9 cellular contexts compared by ENCODE assay signal in the genomic region with DNA sequence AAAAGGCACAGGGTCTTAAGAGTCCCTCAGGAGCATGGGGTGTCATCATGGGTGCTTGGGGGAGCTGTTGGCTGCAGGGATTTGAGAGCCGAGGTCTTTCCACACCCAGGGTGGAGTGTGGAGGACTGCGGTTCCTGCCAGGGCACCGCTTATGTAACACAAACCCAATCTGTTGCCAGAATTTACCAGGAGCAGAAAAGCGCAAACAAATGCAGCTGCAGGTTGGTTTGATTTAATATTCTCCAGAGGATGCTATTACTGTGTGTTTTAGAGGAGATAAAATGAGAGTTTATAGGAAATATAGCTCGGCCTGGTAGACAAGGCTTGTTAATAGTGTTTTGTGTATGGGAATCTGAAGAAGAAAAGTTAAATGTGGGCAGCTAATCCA.
DNase-seq lines count a peak whose midpoint lies in the region; ATAC-seq and TF ChIP-seq lines count a peak whose summit lies in the region.
"Had no signal": no experiment of that assay in that cellular context is flagged by ENCODE, and none has a peak within 500 bp of the region (broad histone marks: within the 10 kb centered on the region; RNA-seq: fewer than 3 reads in every experiment).

No MANE protein-coding gene starts in this region.

- peaks cover 12% of the 10 kb centered on the region for H3K4me1 Mint-ChIP-seq in activated naive CD4-positive, alpha-beta T cell treated with anti-CD3 and anti-CD28 coated beads, Interleukin-2, amount 10 ng/mL, durations not matched to agents 7 days and 5 days
- no peaks in the 10 kb centered on the region for H3K4me1 Mint-ChIP-seq in activated naive CD4-positive, alpha-beta T cell treated with anti-CD3 and anti-CD28 coated beads for 36 hours (ENCODE audit: low read depth)
- peaks cover 4 to 18% (median 12%) of the 10 kb centered on the region in 4 donors for H3K4me1 Mint-ChIP-seq in CD4-positive, alpha-beta memory T cell

- POLR2A ChIA-PET in PC-9 (lab: Charles Lee; ENCODE audit: unreplicated experiment): no interaction called here
- POLR2A ChIA-PET in CD4-positive, alpha-beta memory T cell (lab: Charles Lee; ENCODE audit: partially characterized antibody): no interaction called here

- H3F3A ChIP-seq in PC-9 (ENCODE audit: insufficient read depth, low read depth): no peaks in the 10 kb centered on the region

- H3K4me2 ChIP-seq in PC-9: no peak overlapping the region

- no peaks in the 10 kb centered on the region for H3K36me3 Mint-ChIP-seq in activated naive CD4-positive, alpha-beta T cell treated with anti-CD3 and anti-CD28 coated beads, Interleukin-2, amount 10 ng/mL, durations not matched to agents 7 days and 5 days
- peaks cover 9% of the 10 kb centered on the region for H3K36me3 Mint-ChIP-seq in activated naive CD4-positive, alpha-beta T cell treated with anti-CD3 and anti-CD28 coated beads for 36 hours (ENCODE audit: low read depth)
- H3K36me3 Mint-ChIP-seq in CD4-positive, alpha-beta memory T cell: peaks cover 36 to 61% of the 10 kb centered on the region in 2 donors

- H3K9me2 ChIP-seq in PC-9 (ENCODE audit: insufficient read depth): no peaks in the 10 kb centered on the region

- no TSS peak for BruUV-seq in PC-9 (replicated peaks; lab: Mats Ljungman, UMichigan)

- TF ChIP-seq POLR2A in thyroid gland (IDR thresholded peaks at IDR 0.05): no peak

- DNase-seq in activated naive CD4-positive, alpha-beta T cell treated with anti-CD3 and anti-CD28 coated beads, Interleukin-2, amount 10 ng/mL, durations not matched to agents 7 days and 5 days: no peak
- DNase-seq in activated naive CD4-positive, alpha-beta T cell treated with anti-CD3 and anti-CD28 coated beads for 36 hours: no peak
- DNase-seq in caudate nucleus (lab: John Stamatoyannopoulos, UW) (peak in 35 of 61 donors; percentile 15 to 68 (median 40)), lower lobe of right lung (no peak), thyroid gland (peak; percentile 61 to 73), PC-9 (no peak), NCI-H748 (lab: John Stamatoyannopoulos, UW; ENCODE audit: unreplicated experiment) (no peak)
- no peak for DNase-seq in CD4-positive, alpha-beta memory T cell

- no peaks in the 10 kb centered on the region for H3K79me2 ChIP-seq in PC-9 (ENCODE audit: low read depth)

- H3K27ac ChIP-seq in caudate nucleus (ENCODE audit: low read depth, low read length) (peak overlapping the region; percentile 96), lower lobe of right lung (no peak overlapping the region), thyroid gland (peak overlapping the region; percentile 71 to 92 (median 72)), PC-9 (no peak overlapping the region)
- H3K27ac ChIP-seq in CD4-positive, alpha-beta memory T cell (ENCODE audit: low read depth, low read length): no peak overlapping the region
- H3K27ac ChIP-seq: adrenal gland had no signal

- H3K36me3 ChIP-seq in lower lobe of right lung (peaks cover 20% of the 10 kb centered on the region), thyroid gland (no peaks in the 10 kb centered on the region), PC-9 (ENCODE audit: low read depth) (0 out of 2 replicates have a peak, but pooled peaks cover 7% of the 10 kb centered on the region)
- no peaks in the 10 kb centered on the region for H3K36me3 ChIP-seq in CD4-positive, alpha-beta memory T cell (ENCODE audit: insufficient read depth, low read length)
- H3K36me3 ChIP-seq: adrenal gland had no signal

- H3K9me3 ChIP-seq in lower lobe of right lung (no peaks in the 10 kb centered on the region), thyroid gland (no peaks in the 10 kb centered on the region), PC-9 (ENCODE audit: insufficient read depth, low read depth) (no peaks in the 10 kb centered on the region)
- no peaks in the 10 kb centered on the region for H3K9me3 ChIP-seq in CD4-positive, alpha-beta memory T cell (ENCODE audit: control insufficient read depth in 1 of 2, low read length in 2 of 2)
- H3K9me3 ChIP-seq: adrenal gland had no signal

- CTCF ChIA-PET in activated naive CD4-positive, alpha-beta T cell treated with anti-CD3 and anti-CD28 coated beads, Interleukin-2, amount 10 ng/mL, durations not matched to agents 7 days and 5 days (lab: Charles Lee): interaction anchor here (1.1 kb wide), 1 partner anchor 346 kb away, joined by 3 read pairs; no protein-coding TSS in a partner anchor
- CTCF ChIA-PET in activated naive CD4-positive, alpha-beta T cell treated with anti-CD3 and anti-CD28 coated beads for 36 hours (lab: Charles Lee): no interaction called here
- CTCF ChIA-PET in PC-9 (lab: Charles Lee): interaction anchor here (0.5 kb wide), 1 partner anchor 209 kb away, joined by 3 read pairs; no protein-coding TSS in a partner anchor
- CTCF ChIA-PET in CD4-positive, alpha-beta memory T cell (lab: Charles Lee; ENCODE audit: partially characterized antibody): no interaction called here

- no peak overlapping the region for H3K4me3 Mint-ChIP-seq in activated naive CD4-positive, alpha-beta T cell treated with anti-CD3 and anti-CD28 coated beads, Interleukin-2, amount 10 ng/mL, durations not matched to agents 7 days and 5 days
- H3K4me3 Mint-ChIP-seq in activated naive CD4-positive, alpha-beta T cell treated with anti-CD3 and anti-CD28 coated beads for 36 hours: no peak overlapping the region
- no peak overlapping the region for H3K4me3 Mint-ChIP-seq in CD4-positive, alpha-beta memory T cell

- H3K27ac Mint-ChIP-seq in activated naive CD4-positive, alpha-beta T cell treated with anti-CD3 and anti-CD28 coated beads, Interleukin-2, amount 10 ng/mL, durations not matched to agents 7 days and 5 days: peak overlapping the region; percentile 25
- no peak overlapping the region for H3K27ac Mint-ChIP-seq in activated naive CD4-positive, alpha-beta T cell treated with anti-CD3 and anti-CD28 coated beads for 36 hours
- H3K27ac Mint-ChIP-seq in CD4-positive, alpha-beta memory T cell: no peak overlapping the region

- H3K27me3 Mint-ChIP-seq in activated naive CD4-positive, alpha-beta T cell treated with anti-CD3 and anti-CD28 coated beads, Interleukin-2, amount 10 ng/mL, durations not matched to agents 7 days and 5 days: no peaks in the 10 kb centered on the region
- H3K27me3 Mint-ChIP-seq in activated naive CD4-positive, alpha-beta T cell treated with anti-CD3 and anti-CD28 coated beads for 36 hours (ENCODE audit: low read depth): no peaks in the 10 kb centered on the region
- no peaks in the 10 kb centered on the region for H3K27me3 Mint-ChIP-seq in CD4-positive, alpha-beta memory T cell

- no peak overlapping the region for H3K4me3 ChIP-seq in lower lobe of right lung
- H3K4me3 ChIP-seq in thyroid gland (replicated peaks in 1 of 3): no peak overlapping the region
- H3K4me3 ChIP-seq in PC-9: no peak overlapping the region
- no peak overlapping the region for H3K4me3 ChIP-seq in CD4-positive, alpha-beta memory T cell (ENCODE audit: low read length in 2 of 2)
- H3K4me3 ChIP-seq: adrenal gland had no signal

- intact Hi-C loops in activated naive CD4-positive, alpha-beta T cell treated with anti-CD3 and anti-CD28 coated beads for 36 hours (cut with micrococcal nuclease): no loop called here
- intact Hi-C loops in lower lobe of right lung (cut with DNase I) (no loop called here), thyroid gland (cut with DNase I) (no loop called here), PC-9 (cut with micrococcal nuclease; ENCODE audit: unreplicated experiment) (no loop called here)
- intact Hi-C loops in CD4-positive, alpha-beta memory T cell (cut with micrococcal nuclease): no loop called here

- H4K20me1 ChIP-seq in PC-9 (ENCODE audit: insufficient read depth): no peaks in the 10 kb centered on the region

- no peak overlapping the region for H2AFZ ChIP-seq in PC-9

- peak; percentile 54 to 55 for ATAC-seq in lower lobe of right lung

- TF ChIP-seq CTCF in lower lobe of right lung (IDR thresholded peaks at IDR 0.05): no peak
- TF ChIP-seq CTCF in thyroid gland (IDR thresholded peaks at IDR 0.05): no peak
- no peak for TF ChIP-seq CTCF in PC-9 (conservative IDR thresholded peaks at IDR 0.05)

- peaks cover 11% of the 10 kb centered on the region for H3K4me1 ChIP-seq in lower lobe of right lung
- H3K4me1 ChIP-seq in thyroid gland: peaks cover 23 to 43% of the 10 kb centered on the region in 2 donors
- H3K4me1 ChIP-seq in PC-9 (replicated peaks; ENCODE audit: insufficient read depth): no peaks in the 10 kb centered on the region
- peaks cover 5% of the 10 kb centered on the region for H3K4me1 ChIP-seq in CD4-positive, alpha-beta memory T cell (ENCODE audit: insufficient read depth, low read length)
- H3K4me1 ChIP-seq: adrenal gland had no signal

- WGBS in thyroid gland, 2 donors: 26 to 45% methylated on average over 5 of the region's 5 CpGs

- H3K9me3 Mint-ChIP-seq in activated naive CD4-positive, alpha-beta T cell treated with anti-CD3 and anti-CD28 coated beads, Interleukin-2, amount 10 ng/mL, durations not matched to agents 7 days and 5 days: no peaks in the 10 kb centered on the region
- no peaks in the 10 kb centered on the region for H3K9me3 Mint-ChIP-seq in activated naive CD4-positive, alpha-beta T cell treated with anti-CD3 and anti-CD28 coated beads for 36 hours
- no peaks in the 10 kb centered on the region for H3K9me3 Mint-ChIP-seq in CD4-positive, alpha-beta memory T cell

- H3K27me3 ChIP-seq in lower lobe of right lung (ENCODE audit: low read depth): no peaks in the 10 kb centered on the region
- H3K27me3 ChIP-seq in thyroid gland: no peaks in the 10 kb centered on the region
- H3K27me3 ChIP-seq in PC-9 (ENCODE audit: insufficient read depth, low read depth): no peaks in the 10 kb centered on the region
- H3K27me3 ChIP-seq in CD4-positive, alpha-beta memory T cell (ENCODE audit: insufficient read depth, low read length): no peaks in the 10 kb centered on the region
- H3K27me3 ChIP-seq: adrenal gland had no signal

Comparison
In these comparisons a context has a peak if more than half of its experiments do, and no peak if none do; other contexts are left out.
1. CTCF ChIA-PET loops: an anchor here in activated naive CD4-positive, alpha-beta T cell treated with anti-CD3 and anti-CD28 coated beads, Interleukin-2, amount 10 ng/mL, durations not matched to agents 7 days and 5 days (1.1 kb wide) and PC-9 (0.5 kb wide); none called in activated naive CD4-positive, alpha-beta T cell treated with anti-CD3 and anti-CD28 coated beads for 36 hours and CD4-positive, alpha-beta memory T cell.
2. DNase-seq: peak in caudate nucleus (35 of 61) and thyroid gland (2 of 2); none in activated naive CD4-positive, alpha-beta T cell treated with anti-CD3 and anti-CD28 coated beads, Interleukin-2, amount 10 ng/mL, durations not matched to agents 7 days and 5 days (single experiment), activated naive CD4-positive, alpha-beta T cell treated with anti-CD3 and anti-CD28 coated beads for 36 hours (single experiment), lower lobe of right lung (single experiment), PC-9 (0 of 2), CD4-positive, alpha-beta memory T cell (0 of 5) and NCI-H748 (single experiment).
3. H3K27ac ChIP-seq: peak in caudate nucleus (single experiment) and thyroid gland (3 of 3); none in lower lobe of right lung (single experiment), PC-9 (single experiment) and CD4-positive, alpha-beta memory T cell (single experiment).